ENCODE assay signal across 21 cellular contexts in genomic region chr7:96211954-96212353, GRCh38.
"Had no signal": no experiment of that assay in that cellular context is flagged by ENCODE, and none has a peak within 500 bp of the region (broad histone marks: within the 10 kb centered on the region; RNA-seq: fewer than 3 reads in every experiment).

No MANE protein-coding gene starts in this region.

- DNase-seq: activated B cell treated with CpG ODN at 0.5 μM for 24 hours; activated CD4-positive, alpha-beta T cell treated with anti-CD3 and anti-CD28 coated beads for 36 hours; activated CD4-positive, alpha-beta T cell treated with anti-CD3 and anti-CD28 coated beads, Interleukin-2, amount 50 U/mL, for 4 hours; activated CD8-positive, alpha-beta memory T cell treated with anti-CD3 and anti-CD28 coated beads, Interleukin-2, amount 50 U/mL, for 48 hours; activated naive CD4-positive, alpha-beta T cell treated with anti-CD3 and anti-CD28 coated beads for 36 hours; activated naive CD8-positive, alpha-beta T cell treated with anti-CD3 and anti-CD28 coated beads, Interleukin-2, amount 10 ng/mL, durations not matched to agents 7 days and 5 days; activated T-cell treated with anti-CD3 and anti-CD28 coated beads, Interleukin-2, amount 50 U/mL, for 4 hours; amygdala; effector CD4-positive, alpha-beta T cell; erythroblast; foreskin keratinocyte; immature natural killer cell; left lung; ovary; right cardiac atrium; stimulated activated CD4-positive, alpha-beta T cell treated with anti-CD3 and anti-CD28 coated beads, Interleukin-12 subunit alpha, Interleukin-12 subunit beta, amount 100 ng/mL, for 4 hours; T1000; thyroid gland had no signal

- H3K27ac ChIP-seq: foreskin keratinocyte, left lung, neutrophil, ovary, prostate gland, thyroid gland had no signal

- H3K4me1 ChIP-seq: foreskin keratinocyte, left lung, prostate gland, thyroid gland had no signal

- ATAC-seq: activated CD4-positive, alpha-beta T cell treated with anti-CD3 and anti-CD28 coated beads for 36 hours; activated T-cell treated with anti-CD3 and anti-CD28 coated beads, Interleukin-2, amount 50 U/mL, for 4 hours; foreskin keratinocyte; left lung; natural killer cell treated with Interleukin-12 subunit alpha and Interleukin-12 subunit beta and Interleukin-15 and Interleukin-18, amount 100 ng/mL, for 72 hours; right cardiac atrium had no signal

- H3K27me3 ChIP-seq: foreskin keratinocyte, left lung, neutrophil, ovary, thyroid gland had no signal

- H3K9me3 ChIP-seq: neutrophil, ovary, prostate gland, thyroid gland had no signal

- H3K36me3 ChIP-seq: ovary, prostate gland, thyroid gland had no signal

- H3K4me3 ChIP-seq: left lung, ovary, prostate gland, thyroid gland had no signal
